Comparison of ENCODE assay signal across 16 cellular contexts in genomic region chr15:25177955-25178801, GRCh38.
DNase-seq lines count a peak whose midpoint lies in the region; ATAC-seq, FAIRE-seq and TF ChIP-seq lines count a peak whose summit lies in the region.
"Had no signal": no experiment of that assay in that cellular context is flagged by ENCODE, and none has a peak within 500 bp of the region (broad histone marks: within the 10 kb centered on the region; RNA-seq: fewer than 3 reads in every experiment).

No MANE protein-coding gene starts in this region.

- no peaks in the 10 kb centered on the region for H3K36me3 ChIP-seq in heart right ventricle

- 79 to 85% methylated on average over 11 of the region's 11 CpGs for WGBS in heart right ventricle, 2 donors

- H3K4me1 Mint-ChIP-seq in activated B cell treated with CpG ODN at 0.5 μM for 24 hours: no peaks in the 10 kb centered on the region

- intact Hi-C loops in activated B cell treated with CpG ODN at 0.5 μM for 24 hours (cut with micrococcal nuclease) (no loop called here), heart right ventricle (cut with DNase I) (loop anchor here in 1 of 10 donors (10.0 kb wide), 1 partner anchor 1793 kb away; no protein-coding TSS in a partner anchor), posterior cingulate gyrus (cut with DNase I) (no loop called here)

- no peaks in the 10 kb centered on the region for H3K36me3 Mint-ChIP-seq in activated B cell treated with CpG ODN at 0.5 μM for 24 hours (ENCODE audit: low read depth)

- H3K4me1 ChIP-seq in heart right ventricle: no peaks in the 10 kb centered on the region

- FAIRE-seq in D721Med (lab: Jason Lieb, UNC): no peak

- H3K4me3 Mint-ChIP-seq in activated B cell treated with CpG ODN at 0.5 μM for 24 hours: no peak overlapping the region
- H3K4me3 Mint-ChIP-seq: activated naive CD8-positive, alpha-beta T cell had no signal

- H3K27ac Mint-ChIP-seq in activated B cell treated with CpG ODN at 0.5 μM for 24 hours: no peak overlapping the region
- H3K27ac Mint-ChIP-seq: activated naive CD8-positive, alpha-beta T cell had no signal

- CTCF ChIA-PET in activated B cell treated with CpG ODN at 0.5 μM for 24 hours (lab: Charles Lee): no interaction called here

- H3K9me3 ChIP-seq in heart right ventricle: peaks cover 0 to 100% (median 25%) of the 10 kb centered on the region in 11 donors

- no peak overlapping the region for H3K4me3 ChIP-seq in heart right ventricle

- H3K27me3 Mint-ChIP-seq in activated B cell treated with CpG ODN at 0.5 μM for 24 hours: no peaks in the 10 kb centered on the region
- H3K27me3 Mint-ChIP-seq: activated naive CD8-positive, alpha-beta T cell had no signal

- no peak overlapping the region for H3K27ac ChIP-seq in heart right ventricle

- H3K9me3 Mint-ChIP-seq in activated B cell treated with CpG ODN at 0.5 μM for 24 hours: peaks cover 17% of the 10 kb centered on the region

- TF ChIP-seq CTCF in D721Med (IDR thresholded peaks at IDR 0.05; ENCODE audit: insufficient read depth, missing control alignments) (no peak), activated B cell treated with CpG ODN at 0.5 μM for 24 hours (IDR thresholded peaks at IDR 0.05) (no peak), heart right ventricle (IDR thresholded peaks at IDR 0.05) (no peak)

- no peak for ATAC-seq in activated B cell treated with CpG ODN at 0.5 μM for 24 hours (ENCODE audit: low read depth)
- no peak for ATAC-seq in heart right ventricle
- ATAC-seq in HG02852 (IDR thresholded peaks at IDR 0.05; ENCODE audit: unreplicated experiment): no peak

- DNase-seq in D721Med (ENCODE audit: insufficient read length, low spot score): peak; percentile 14
- DNase-seq in activated B cell treated with CpG ODN at 0.5 μM for 24 hours: peak; percentile 3
- DNase-seq in heart right ventricle: peak; percentile 2 to 3
- DNase-seq in posterior cingulate gyrus: peak; percentile 1 to 78 (median 8)
- no peak for DNase-seq in DMS153 (lab: John Stamatoyannopoulos, UW)
- DNase-seq in superior temporal gyrus (ENCODE audit: extremely low spot score): no peak
- DNase-seq in cerebellum (ENCODE audit: low spot score): no peak
- DNase-seq: activated CD4-positive, alpha-beta T cell treated with anti-CD3 and anti-CD28 coated beads, Interleukin-2, amount 50 U/mL, for 4 hours; AML-193; DND-41; Karpas-422; midbrain; NCI-H1694; NCI-H526 treated with DMSO at 0.1 percent for 48 hours had no signal

- POLR2A ChIA-PET in activated B cell treated with CpG ODN at 0.5 μM for 24 hours (lab: Charles Lee): no interaction called here

- no peaks in the 10 kb centered on the region for H3K27me3 ChIP-seq in heart right ventricle

Comparison
In these comparisons a context has a peak if more than half of its experiments do, and no peak if none do; other contexts are left out.
1. DNase-seq: peak in D721Med (single experiment), activated B cell treated with CpG ODN at 0.5 μM for 24 hours (single experiment), heart right ventricle (2 of 2) and posterior cingulate gyrus (10 of 10); none in DMS153 (single experiment), superior temporal gyrus (single experiment) and cerebellum (single experiment).